In the genomic region with DNA sequence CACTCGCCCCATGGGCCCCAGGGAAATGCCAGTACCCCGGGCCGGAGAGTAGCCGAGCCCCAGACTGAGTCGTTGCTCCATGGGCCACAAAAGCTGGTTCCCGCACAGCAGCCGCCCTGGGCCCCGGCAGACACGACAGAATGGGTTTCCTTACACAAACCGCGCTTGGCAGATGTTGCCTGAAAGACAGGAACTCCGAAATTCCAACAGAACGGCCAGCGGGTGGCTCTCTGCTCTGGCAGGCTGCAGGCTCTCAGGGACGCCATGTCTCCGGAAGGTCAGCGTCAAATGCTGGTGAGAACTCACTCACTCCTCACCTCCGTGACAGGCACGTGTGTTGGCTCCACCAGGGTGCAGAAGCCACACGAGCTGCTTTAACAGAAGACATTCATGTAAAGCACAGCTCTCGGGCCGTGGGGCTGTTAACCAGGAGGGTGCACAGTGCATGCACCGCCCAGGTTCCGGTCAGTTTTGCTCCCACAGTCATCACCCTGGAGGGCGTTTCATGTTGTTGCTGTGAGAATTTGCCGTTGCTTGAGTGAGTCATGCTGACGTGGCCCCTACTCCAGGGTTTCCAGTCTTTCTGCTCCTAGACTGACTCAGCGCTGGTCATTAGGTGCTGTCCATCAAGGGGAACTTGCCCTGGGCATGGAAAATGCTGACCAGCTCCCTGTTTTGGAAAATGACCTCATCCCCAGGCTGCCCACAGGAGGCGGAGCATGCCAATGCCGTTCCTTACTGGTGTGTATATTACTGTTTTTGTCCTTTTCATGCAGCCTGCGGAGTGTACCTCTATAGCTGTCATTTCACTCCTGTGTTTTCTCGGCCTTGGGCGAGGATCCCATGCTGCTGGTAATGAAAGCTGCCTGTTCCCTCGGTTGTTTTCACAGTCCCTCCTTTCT, we compare ENCODE assay signal across 1 cellular context.
TF ChIP-seq lines count a peak whose summit lies in the region.

No MANE protein-coding gene starts in this region.

TF ChIP-seq in WTC11, 78 proteins besides CTCF, POLR2A, EP300 and RAD21 (continued from another document):
- peak; percentile 25; the same call in 1 of the 2 replicates for TF ChIP-seq TEAD1 (CRISPR knock-in tag; IDR thresholded peaks at IDR 0.05)
- TF ChIP-seq NFE2L1 (CRISPR knock-in tag; IDR thresholded peaks at IDR 0.05): peak; percentile 58; the same call in 1 of the 2 replicates
- TF ChIP-seq SP1 (CRISPR knock-in tag; conservative IDR thresholded peaks at IDR 0.05): 0 out of 2 replicates have a peak, but pooled peaks have one; percentile 23
- 0 out of 2 replicates have a peak, but pooled peaks have one; percentile 42 for TF ChIP-seq ESRRA (CRISPR knock-in tag; IDR thresholded peaks at IDR 0.05; ENCODE audit: borderline replicate concordance)
